Comparison of ENCODE assay signal across 10 cellular contexts in genomic region chr10:71597821-71598498, GRCh38.
DNase-seq lines count a peak whose midpoint lies in the region; ATAC-seq and TF ChIP-seq lines count a peak whose summit lies in the region.
"Had no signal": no experiment of that assay in that cellular context is flagged by ENCODE, and none has a peak within 500 bp of the region (broad histone marks: within the 10 kb centered on the region; RNA-seq: fewer than 3 reads in every experiment).

No MANE protein-coding gene starts in this region.

- peaks cover 27% of the 10 kb centered on the region for H3K4me1 ChIP-seq in SJCRH30
- peaks cover 0 to 28% (median 24%) of the 10 kb centered on the region in 3 donors for H3K4me1 ChIP-seq in gastroesophageal sphincter

- no peaks in the 10 kb centered on the region for H3K36me3 ChIP-seq in SJCRH30
- no peaks in the 10 kb centered on the region for H3K36me3 ChIP-seq in gastroesophageal sphincter

- WGBS in gastroesophageal sphincter (ENCODE audit: low coverage in 1 of 2), 2 donors = 64% methylated on average over 5 of the region's 12 CpGs; no CpG with 5 or more reads in 1 of the 2 donors

- no peaks in the 10 kb centered on the region for H3K9me3 Mint-ChIP-seq in activated naive CD4-positive, alpha-beta T cell treated with anti-CD3 and anti-CD28 coated beads, Interleukin-2, amount 50 U/mL, for 72 hours
- H3K9me3 Mint-ChIP-seq: neural crest cell had no signal

- TF ChIP-seq EP300 in gastroesophageal sphincter (IDR thresholded peaks at IDR 0.05) = no peak

- no peak for TF ChIP-seq CTCF in GM10266 (IDR thresholded peaks at IDR 0.05; ENCODE audit: control insufficient read depth, insufficient read depth, low read depth, missing control alignments)
- no peak for TF ChIP-seq CTCF in gastroesophageal sphincter (IDR thresholded peaks at IDR 0.05)

- no peak overlapping the region for H3K4me3 ChIP-seq in SJCRH30
- H3K4me3 ChIP-seq in gastroesophageal sphincter = no peak overlapping the region

- H3K27me3 ChIP-seq in SJCRH30 (no peaks in the 10 kb centered on the region), gastroesophageal sphincter (no peaks in the 10 kb centered on the region)

- no peaks in the 10 kb centered on the region for H3K36me3 Mint-ChIP-seq in activated naive CD4-positive, alpha-beta T cell treated with anti-CD3 and anti-CD28 coated beads, Interleukin-2, amount 50 U/mL, for 72 hours

- TF ChIP-seq POLR2A in gastroesophageal sphincter (IDR thresholded peaks at IDR 0.05) = no peak

- H3K9me3 ChIP-seq in SJCRH30 (replicated peaks) (no peaks in the 10 kb centered on the region), gastroesophageal sphincter (no peaks in the 10 kb centered on the region)

- DNase-seq in GM10266 (ENCODE audit: extremely low spot score) (peak; percentile 28), SJCRH30 (no peak), putamen (ENCODE audit: low spot score) (peak; percentile 82), activated gamma-delta T cell (lab: John Stamatoyannopoulos, UW) (no peak)
- no peak for DNase-seq in activated naive CD4-positive, alpha-beta T cell treated with anti-CD3 and anti-CD28 coated beads, Interleukin-2, amount 50 U/mL, for 72 hours (ENCODE audit: low spot score in 2 of 2)
- DNase-seq: activated naive CD4-positive, alpha-beta T cell had no signal

- no peak overlapping the region for H3K27ac Mint-ChIP-seq in activated naive CD4-positive, alpha-beta T cell treated with anti-CD3 and anti-CD28 coated beads, Interleukin-2, amount 50 U/mL, for 72 hours

- H3K27ac ChIP-seq in SJCRH30 (peak overlapping the region; percentile 48), gastroesophageal sphincter (peak overlapping the region in 3 of 4 donors; percentile 70 to 78 (median 77))

- ATAC-seq in gastroesophageal sphincter (peak; percentile 71), GM21723 (IDR thresholded peaks at IDR 0.05; ENCODE audit: unreplicated experiment) (no peak), HG03025 (IDR thresholded peaks at IDR 0.05; ENCODE audit: low FRiP score, unreplicated experiment) (no peak)
- ATAC-seq in activated naive CD4-positive, alpha-beta T cell treated with anti-CD3 and anti-CD28 coated beads, Interleukin-2, amount 50 U/mL, for 72 hours = no peak

Comparison
In these comparisons a context has a peak if more than half of its experiments do, and no peak if none do; other contexts are left out.
1. DNase-seq: peak in GM10266 (single experiment) and putamen (single experiment); none in SJCRH30 (0 of 2), activated gamma-delta T cell (single experiment) and activated naive CD4-positive, alpha-beta T cell treated with anti-CD3 and anti-CD28 coated beads, Interleukin-2, amount 50 U/mL, for 72 hours (0 of 2).